8 cellular contexts compared by ENCODE assay signal in genomic region chr1:100820195-100820594, GRCh38.
A peak's percentile ranks its signal among the peaks of the same experiment; 100 is the strongest.
DNase-seq lines count a peak whose midpoint lies in the region; ATAC-seq and TF ChIP-seq lines count a peak whose summit lies in the region.
"Not testable (repeated sequence)": the region's sequence is repeated elsewhere in the genome, so short reads cannot be mapped to it uniquely, and the experiment has no call there.

No MANE protein-coding gene starts in this region.

- H3K27ac Mint-ChIP-seq in H9 (peak overlapping the region in 2 of 3 experiments; percentile 81 to 87; a peak in 2 of 7 replicates), endodermal cell (peak overlapping the region; percentile 68)
- not testable (repeated sequence) for H3K27ac Mint-ChIP-seq in WTC11, nephron progenitor cell

- H3K4me1 Mint-ChIP-seq in H9, WTC11, nephron progenitor cell: not testable (repeated sequence)
- H3K4me1 Mint-ChIP-seq in endodermal cell: peaks cover 20% of the 10 kb centered on the region

- not testable (repeated sequence) for H2AK9ac ChIP-seq in IMR-90 (replicated peaks; ENCODE audit: low read depth, low read length, poor library complexity)

- H4K5ac ChIP-seq in H9 (ENCODE audit: insufficient read length, low read depth, low read length): peak overlapping the region; percentile 99
- H4K5ac ChIP-seq in IMR-90 (ENCODE audit: low read depth, low read length): not testable (repeated sequence)

- not testable (repeated sequence) for H3K23me2 ChIP-seq in H9 (ENCODE audit: insufficient read length, low read depth, low read length, poor library complexity, severe bottlenecking)

- ATAC-seq in IMR-90 (ENCODE audit: low read depth): not testable (repeated sequence)
- peak; percentile 99 for ATAC-seq in WTC11

- not testable (repeated sequence) for H3K23ac ChIP-seq in H9 (ENCODE audit: insufficient read length, low read depth, low read length); IMR-90 (ENCODE audit: low read depth, low read length)

- POLR2A ChIA-PET in IMR-90 (lab: Charles Lee; ENCODE audit: unreplicated experiment); WTC11 (lab: Charles Lee): not testable (repeated sequence)

- peak overlapping the region; percentile 43 for H3K4me2 ChIP-seq in H9 (ENCODE audit: insufficient read depth, insufficient read length, low read length)
- H3K4me2 ChIP-seq in IMR-90 (ENCODE audit: low read depth, low read length): not testable (repeated sequence)

- not testable (repeated sequence) for H3K4ac ChIP-seq in H9 (ENCODE audit: low read depth, low read length); IMR-90 (ENCODE audit: low read depth, low read length)

- DNase-seq in H9: peak; percentile 86
- not testable (repeated sequence) for DNase-seq in IMR-90
- peak; percentile 32 for DNase-seq in NCI-H748 (lab: John Stamatoyannopoulos, UW; ENCODE audit: unreplicated experiment)
- peak; percentile 71 for DNase-seq in WTC11 (ENCODE audit: low spot score)
- peak; percentile 89 for DNase-seq in endodermal cell
- DNase-seq in nephron progenitor cell: peak; percentile 12

- TF ChIP-seq CTCF in C4-2B (conservative IDR thresholded peaks at IDR 0.05) (peak; percentile 21; the same call in 1 of the 2 replicates), H9 (conservative IDR thresholded peaks at IDR 0.05) (peak; percentile 78), WTC11 (IDR thresholded peaks at IDR 0.05) (peak; percentile 69), endodermal cell (conservative IDR thresholded peaks at IDR 0.05) (peak; percentile 74)
- not testable (repeated sequence) for TF ChIP-seq CTCF in IMR-90 (conservative IDR thresholded peaks at IDR 0.05; ENCODE audit: low read depth, low read length); nephron progenitor cell (IDR thresholded peaks at IDR 0.05)

- peak overlapping the region; percentile 43 for H3K9ac ChIP-seq in H9 (ENCODE audit: extremely low read depth, insufficient read length, low read length)
- H3K9ac ChIP-seq in IMR-90 (ENCODE audit: low read depth, low read length); endodermal cell (ENCODE audit: extremely low read depth, low read length, poor library complexity, severe bottlenecking); iPS-18a (ENCODE audit: low read length): not testable (repeated sequence)

- H3K27me3 ChIP-seq in H9 (ENCODE audit: insufficient read depth, low read length); IMR-90 (ENCODE audit: control insufficient read depth, insufficient read depth, low read length); endodermal cell (ENCODE audit: control insufficient read depth, insufficient read depth, low read length, poor library complexity, severe bottlenecking); iPS-18a (ENCODE audit: control insufficient read depth, insufficient read depth, low read length): not testable (repeated sequence)

- H2AFZ ChIP-seq in H9 (ENCODE audit: low read length): peak overlapping the region; percentile 98
- not testable (repeated sequence) for H2AFZ ChIP-seq in IMR-90 (replicated peaks; ENCODE audit: low read length, poor library complexity)

- H3K27ac ChIP-seq in C4-2B; H9 (ENCODE audit: insufficient read length, low read depth, low read length); IMR-90 (ENCODE audit: insufficient read depth, low read length); endodermal cell (ENCODE audit: low read depth, low read length); iPS-18a (ENCODE audit: low read length): not testable (repeated sequence)

- not testable (repeated sequence) for H4K91ac ChIP-seq in H9 (ENCODE audit: insufficient read length, low read depth, low read length); IMR-90 (ENCODE audit: insufficient read depth, low read depth, low read length)

- not testable (repeated sequence) for H4K20me1 ChIP-seq in H9 (ENCODE audit: control insufficient read depth, insufficient read depth, insufficient read length); IMR-90 (ENCODE audit: insufficient read depth, low read length)

- H2BK20ac ChIP-seq in H9 (ENCODE audit: low read depth, low read length, poor library complexity, severe bottlenecking): peak overlapping the region; percentile 75
- not testable (repeated sequence) for H2BK20ac ChIP-seq in IMR-90 (ENCODE audit: low read depth, low read length)

- WGBS in H9 (ENCODE audit: extremely low coverage, insufficient read length, low lambda C conversion rate): no CpG with 5 or more reads among the region's 6 CpGs
- 41% methylated on average over 3 of the region's 6 CpGs; no CpG with 5 or more reads in 1 of the 2 experiments for WGBS in IMR-90 (ENCODE audit: extremely low coverage in 2 of 2, insufficient read length in 1 of 2), 2 experiments
- WGBS in endodermal cell (ENCODE audit: insufficient coverage in 1 of 2, insufficient read length in 1 of 2), 2 experiments: 61% methylated on average over 4 to 6 of the region's 6 CpGs

- not testable (repeated sequence) for TF ChIP-seq RAD21 in IMR-90 (IDR thresholded peaks at IDR 0.05; ENCODE audit: low read length)

- H2BK15ac ChIP-seq in H9 (ENCODE audit: low read depth, low read length); IMR-90 (ENCODE audit: low read depth, low read length): not testable (repeated sequence)

- H3K4me3 Mint-ChIP-seq in H9: peak overlapping the region in 1 of 2 experiments; percentile 47; a peak in 2 of 5 replicates
- H3K4me3 Mint-ChIP-seq in WTC11: 0 out of 2 replicates have a peak overlapping the region, but pooled peaks have one; percentile 21
- H3K4me3 Mint-ChIP-seq in endodermal cell: peak overlapping the region; percentile 13
- not testable (repeated sequence) for H3K4me3 Mint-ChIP-seq in nephron progenitor cell

- not testable (repeated sequence) for H2BK12ac ChIP-seq in H9 (ENCODE audit: insufficient read length, low read depth, low read length)

- H3K9me3 ChIP-seq in H9 (ENCODE audit: control insufficient read depth, low read depth, low read length); IMR-90 (ENCODE audit: control insufficient read depth, insufficient read depth, low read length); iPS-18a (ENCODE audit: control insufficient read depth, low read depth, low read length): not testable (repeated sequence)
- H3K9me3 ChIP-seq in endodermal cell (ENCODE audit: control insufficient read depth, low read length): peaks cover 25% of the 10 kb centered on the region

- H3K36me3 ChIP-seq in IMR-90 (ENCODE audit: control insufficient read depth, insufficient read depth, low read length); endodermal cell (ENCODE audit: control insufficient read depth, insufficient read depth, low read length); iPS-18a (ENCODE audit: control insufficient read depth, low read depth, low read length): not testable (repeated sequence)

- intact Hi-C loops in IMR-90 (cut with micrococcal nuclease): not testable (repeated sequence)

- not testable (repeated sequence) for H3K27me3 Mint-ChIP-seq in H9 (ENCODE audit: low read depth); WTC11 (ENCODE audit: low read depth); endodermal cell (ENCODE audit: insufficient read depth); nephron progenitor cell (ENCODE audit: low read depth, poor library complexity)

- peak overlapping the region; percentile 73 for H3K56ac ChIP-seq in H9 (ENCODE audit: insufficient read length, low read depth, low read length)
- not testable (repeated sequence) for H3K56ac ChIP-seq in IMR-90 (ENCODE audit: extremely low read depth, insufficient read depth, low read length)

- peak overlapping the region; percentile 92 for H2BK120ac ChIP-seq in H9 (ENCODE audit: low read depth, low read length, poor library complexity, severe bottlenecking)
- H2BK120ac ChIP-seq in IMR-90 (ENCODE audit: low read depth, low read length): not testable (repeated sequence)

- H4K8ac ChIP-seq in H9 (replicated peaks; ENCODE audit: insufficient read length, low read depth, low read length): peak overlapping the region; percentile 98
- not testable (repeated sequence) for H4K8ac ChIP-seq in IMR-90 (ENCODE audit: low read depth in 2 of 2, low read length in 2 of 2)

- CTCF ChIA-PET in IMR-90 (lab: Yijun Ruan, JAX): interaction anchor here (1.3 kb wide), 1 partner anchor 9 kb away, joined by 3 read pairs; no protein-coding TSS in a partner anchor
- CTCF ChIA-PET in WTC11 (lab: Charles Lee): interaction anchor here (0.6 to 2.2 kb wide), 20 partner anchors 10 to 538 kb away, joined by 3 to 17 read pairs (median 4); partner anchors contain the start of genes EXTL2, GPR88, SLC30A7 and VCAM1

- H3T11ph ChIP-seq in H9 (ENCODE audit: low read length): peak overlapping the region; percentile 98

- not testable (repeated sequence) for H3K9me1 ChIP-seq in IMR-90 (ENCODE audit: insufficient read depth, low read length)

- not testable (repeated sequence) for TF ChIP-seq POLR2A in IMR-90 (IDR thresholded peaks at IDR 0.05; ENCODE audit: low read depth, low read length)

- not testable (repeated sequence) for BruUV-seq in IMR-90 (replicated peaks; lab: Mats Ljungman, UMichigan)

- dilution Hi-C loops in IMR-90 (cut with HindIII; ENCODE audit: low sequenced_read_pairs, unreplicated experiment): not testable (repeated sequence)

- not testable (repeated sequence) for H3K79me2 ChIP-seq in H9 (ENCODE audit: insufficient read depth, low read length)

- H3K36me3 Mint-ChIP-seq in H9 (ENCODE audit: insufficient read depth in 1 of 3, low read depth in 3 of 3) (peaks cover 0 to 17% (median 3%) of the 10 kb centered on the region in 3 experiments; a peak in 4 of 7 replicates), WTC11 (peaks cover 13% of the 10 kb centered on the region)
- not testable (repeated sequence) for H3K36me3 Mint-ChIP-seq in endodermal cell (ENCODE audit: low read depth); nephron progenitor cell (ENCODE audit: low read depth)

- H3K14ac ChIP-seq in H9 (ENCODE audit: insufficient read depth, low read length): peak overlapping the region; percentile 97
- not testable (repeated sequence) for H3K14ac ChIP-seq in IMR-90 (replicated peaks; ENCODE audit: low read depth, low read length)

- not testable (repeated sequence) for H3K4me3 ChIP-seq in IMR-90 (ENCODE audit: insufficient read depth, low read depth, low read length); endodermal cell (ENCODE audit: low read length)
- peak overlapping the region; percentile 2 for H3K4me3 ChIP-seq in iPS-18a (ENCODE audit: low read length)

- in situ Hi-C loops in IMR-90 (cut with MboI; ENCODE audit: low sequenced_read_pairs): not testable (repeated sequence)

- H3K18ac ChIP-seq in H9 (ENCODE audit: insufficient read length, low read depth, low read length): peak overlapping the region; percentile 94
- H3K18ac ChIP-seq in IMR-90 (ENCODE audit: low read depth, low read length): not testable (repeated sequence)

- H3K79me1 ChIP-seq in H9 (ENCODE audit: insufficient read depth, low read depth, low read length, poor library complexity, severe bottlenecking); IMR-90 (ENCODE audit: low read depth in 1 of 2, low read length in 2 of 2): not testable (repeated sequence)

- peak overlapping the region; percentile 72 for H2BK5ac ChIP-seq in H9 (ENCODE audit: insufficient read length, low read length)
- peak overlapping the region; percentile 26 for H2BK5ac ChIP-seq in IMR-90 (ENCODE audit: low read depth, low read length, poor library complexity, severe bottlenecking)

- H3K9me3 Mint-ChIP-seq in H9 (peaks cover 19 to 32% of the 10 kb centered on the region in 2 experiments), WTC11 (peaks cover 31% of the 10 kb centered on the region), endodermal cell (peaks cover 39% of the 10 kb centered on the region), nephron progenitor cell (peaks cover 53% of the 10 kb centered on the region)

- H2AK5ac ChIP-seq in H9 (ENCODE audit: insufficient read length, low read length); IMR-90 (ENCODE audit: low read depth, low read length): not testable (repeated sequence)

- not testable (repeated sequence) for H3K4me1 ChIP-seq in H9 (ENCODE audit: insufficient read depth, low read length); IMR-90 (ENCODE audit: control insufficient read depth, insufficient read depth, low read length); endodermal cell (ENCODE audit: control insufficient read depth, insufficient read depth, low read length); iPS-18a (ENCODE audit: control insufficient read depth, low read depth, low read length)
